ENCODE assay signal across 2 cellular contexts in the genomic region with DNA sequence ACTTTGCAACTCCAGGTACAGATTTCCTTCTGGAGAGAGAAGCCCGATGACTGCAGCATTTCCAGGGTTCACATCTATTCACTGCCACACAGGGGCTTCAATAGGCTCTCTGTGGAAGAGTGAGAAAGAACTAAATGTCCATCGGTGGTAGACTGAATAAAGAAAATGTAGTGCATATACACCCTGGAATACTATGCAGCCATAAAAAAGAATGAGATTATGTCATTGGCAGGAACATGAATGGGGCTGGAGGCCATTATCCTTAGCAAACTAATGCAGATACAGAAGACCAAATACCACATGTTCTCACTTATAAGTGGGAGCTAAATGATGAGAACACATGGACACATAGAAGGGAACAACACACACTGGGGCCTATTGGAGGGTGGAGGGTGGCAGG. TPM values are rescaled to one million over a fixed set of nuclear protein-coding genes. Genes with fewer than 3 reads are reported as not detected.
"Had no signal": no experiment of that assay in that cellular context is flagged by ENCODE, and none has a peak within 500 bp of the region (broad histone marks: within the 10 kb centered on the region; RNA-seq: fewer than 3 reads in every experiment).

No MANE protein-coding gene starts in this region.

RNA-seq across cellular contexts. Expression of a gene that starts 53.6 kb away (rescaled TPM):
- total RNA-seq: mononuclear cell had no signal
- polyA plus RNA-seq: immature natural killer cell had no signal
